ENCODE assay signal across 1 cellular context in the genomic region with DNA sequence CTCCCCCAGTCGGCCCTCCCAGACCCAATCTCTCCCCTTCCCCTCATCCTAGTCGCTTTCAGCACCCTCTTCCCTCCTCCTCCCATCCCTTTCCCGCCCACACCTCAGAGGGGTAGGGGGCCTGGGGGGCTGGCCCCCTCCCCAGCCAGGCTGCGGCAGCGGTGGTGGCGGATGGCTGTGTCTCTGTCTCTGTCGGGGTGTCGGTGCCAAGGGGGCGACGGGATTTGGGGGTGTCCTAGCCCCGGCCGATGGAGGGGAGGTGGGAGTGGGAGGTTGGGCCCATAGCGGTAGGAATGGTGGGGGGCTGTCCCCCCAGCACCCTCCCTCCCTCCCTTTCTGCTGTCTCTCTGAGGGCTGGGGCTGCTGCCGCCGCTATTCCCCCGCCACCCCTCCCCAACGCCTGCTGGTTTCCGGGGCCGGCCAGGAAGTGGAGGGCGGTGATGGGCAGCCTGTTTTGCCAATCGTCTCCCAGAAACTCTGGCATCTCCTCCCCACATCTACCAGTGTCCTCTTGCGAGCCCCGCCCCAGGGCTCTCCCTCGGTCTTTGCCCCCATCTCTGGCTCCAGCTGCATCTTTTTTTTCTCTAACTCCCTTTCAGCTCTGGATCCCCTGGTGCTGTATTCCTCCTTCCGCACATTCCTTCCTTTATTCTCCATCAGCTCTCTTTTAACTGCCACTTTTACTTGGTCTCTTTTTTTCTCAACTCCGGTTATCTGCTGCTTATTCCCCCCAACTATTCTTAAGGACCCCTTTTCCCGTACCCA.
A peak's percentile ranks its signal among the peaks of the same experiment; 100 is the strongest.
TF ChIP-seq lines count a peak whose summit lies in the region.

A gene with protein sequence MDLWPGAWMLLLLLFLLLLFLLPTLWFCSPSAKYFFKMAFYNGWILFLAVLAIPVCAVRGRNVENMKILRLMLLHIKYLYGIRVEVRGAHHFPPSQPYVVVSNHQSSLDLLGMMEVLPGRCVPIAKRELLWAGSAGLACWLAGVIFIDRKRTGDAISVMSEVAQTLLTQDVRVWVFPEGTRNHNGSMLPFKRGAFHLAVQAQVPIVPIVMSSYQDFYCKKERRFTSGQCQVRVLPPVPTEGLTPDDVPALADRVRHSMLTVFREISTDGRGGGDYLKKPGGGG (minus strand): TSS at position 374 of the 765 bp plus-strand sequence. CDS start 4,588 bp downstream, outside the sequence.

TF ChIP-seq in H1, 55 proteins besides CTCF, POLR2A, EP300 and RAD21:
- TF ChIP-seq TCF12 (IDR thresholded peaks at IDR 0.05; ENCODE audit: low read depth, low read length) (0 out of 2 replicates have a peak, but pooled peaks have one; percentile 43), HDAC2 (IDR thresholded peaks at IDR 0.05; ENCODE audit: borderline replicate concordance in 1 of 2, low read depth in 2 of 2, low read length in 2 of 2) (0 out of 4 replicates have a peak, but pooled peaks of 1 of the 2 experiments have one; percentile 27), PHF8 (conservative IDR thresholded peaks at IDR 0.05; ENCODE audit: low read depth, low read length) (peak; percentile 42; the same call in 1 of the 2 replicates), EGR1 (IDR thresholded peaks at IDR 0.05; ENCODE audit: borderline replicate concordance, low read depth, low read length) (peak; percentile 18; the same call in 1 of the 2 replicates), SP2 (IDR thresholded peaks at IDR 0.05; ENCODE audit: low read length) (peak; percentile 60), RNF2 (IDR thresholded peaks at IDR 0.05; ENCODE audit: borderline replicate concordance, low read depth, low read length, missing control alignments, poor library complexity, severe bottlenecking) (no peak), TBP (IDR thresholded peaks at IDR 0.05; ENCODE audit: low read depth, low read length) (peak; percentile 65; the same call in 1 of the 2 replicates), BACH1 (IDR thresholded peaks at IDR 0.05; ENCODE audit: low read length) (no peak), KDM4A (IDR thresholded peaks at IDR 0.05; ENCODE audit: low read depth, low read length, severe bottlenecking) (no peak), TAF7 (optimal IDR thresholded peaks at IDR 0.05; ENCODE audit: borderline replicate concordance, low read depth, low read length) (no peak), CREB1 (IDR thresholded peaks at IDR 0.05) (peak; percentile 24; the same call in 1 of the 2 replicates), BCL11A (IDR thresholded peaks at IDR 0.05; ENCODE audit: low read depth in 2 of 2, low read length in 2 of 2) (no peak), GABPA (IDR thresholded peaks at IDR 0.05; ENCODE audit: borderline replicate concordance, insufficient read depth, low read length) (peak; percentile 91), POLR2AphosphoS5 (IDR thresholded peaks at IDR 0.05; ENCODE audit: low read depth, low read length) (0 out of 2 replicates have a peak, but pooled peaks have one; percentile 31), TAF1 (IDR thresholded peaks at IDR 0.05; ENCODE audit: low read depth, low read length) (peak; percentile 66), TEAD4 (IDR thresholded peaks at IDR 0.05; ENCODE audit: low read depth, low read length) (peak; percentile 3; the same call in 1 of the 2 replicates), SP1 (IDR thresholded peaks at IDR 0.05; ENCODE audit: low read depth, low read length) (peak; percentile 91), CHD2 (IDR thresholded peaks at IDR 0.05; ENCODE audit: low read length) (peak; percentile 74)
TF ChIP-seq in H1: peak in this region for 13.
